Comparison of ENCODE assay signal across 12 cellular contexts in genomic region chr11:69320756-69321741, GRCh38. TPM values are rescaled to one million over a fixed set of nuclear protein-coding genes. Genes with fewer than 3 reads are reported as not detected.
A peak's percentile ranks its signal among the peaks of the same experiment; 100 is the strongest.
DNase-seq lines count a peak whose midpoint lies in the region; ATAC-seq, FAIRE-seq and TF ChIP-seq lines count a peak whose summit lies in the region.
"Had no signal": no experiment of that assay in that cellular context is flagged by ENCODE, and none has a peak within 500 bp of the region (broad histone marks: within the 10 kb centered on the region; RNA-seq: fewer than 3 reads in every experiment).

No MANE protein-coding gene starts in this region.

- no peak for TF ChIP-seq POLR2A in IMR-90 (IDR thresholded peaks at IDR 0.05; ENCODE audit: low read depth, low read length)
- TF ChIP-seq POLR2A in endothelial cell of umbilical vein (IDR thresholded peaks at IDR 0.05; ENCODE audit: low read depth, low read length): peak; percentile 17
- TF ChIP-seq POLR2A in sigmoid colon (IDR thresholded peaks at IDR 0.05): no peak

- H4K5ac ChIP-seq in IMR-90 (ENCODE audit: low read depth, low read length): peak overlapping the region; percentile 90; the same call in 1 of the 2 replicates

- H2AK9ac ChIP-seq in IMR-90 (replicated peaks; ENCODE audit: low read depth, low read length, poor library complexity): peak overlapping the region; percentile 90

- BruUV-seq in IMR-90 (replicated peaks; lab: Mats Ljungman, UMichigan) (no TSS peak), endothelial cell of umbilical vein (replicated peaks; lab: Mats Ljungman, UMichigan) (TSS peak; percentile 92), OCI-LY7 (replicated peaks; lab: Mats Ljungman, UMichigan) (no TSS peak)

- H3K9ac ChIP-seq in IMR-90 (ENCODE audit: low read depth, low read length) (peak overlapping the region; percentile 7; the same call in 1 of the 2 replicates), endothelial cell of umbilical vein (replicated peaks; ENCODE audit: extremely low read depth, insufficient read depth, low read length) (peak overlapping the region; percentile 53)

- H3K4me3 ChIP-seq in IMR-90 (ENCODE audit: insufficient read depth, low read depth, low read length): no peak overlapping the region
- H3K4me3 ChIP-seq in endothelial cell of umbilical vein (replicated peaks in 1 of 3; ENCODE audit: insufficient read depth in 1 of 3, low read depth in 1 of 3, low read length in 3 of 3): no peak overlapping the region
- H3K4me3 ChIP-seq in sigmoid colon: no peak overlapping the region
- no peak overlapping the region for H3K4me3 ChIP-seq in OCI-LY7 (ENCODE audit: low read depth, low read length, poor library complexity, severe bottlenecking)
- H3K4me3 ChIP-seq: gastrocnemius medialis had no signal

- peak overlapping the region; percentile 100 for H2BK5ac ChIP-seq in IMR-90 (ENCODE audit: low read depth, low read length, poor library complexity, severe bottlenecking)

- H3K18ac ChIP-seq in IMR-90 (ENCODE audit: low read depth, low read length): peak overlapping the region; percentile 44

- H3K36me3 ChIP-seq in IMR-90 (ENCODE audit: control insufficient read depth, insufficient read depth, low read length) (no peaks in the 10 kb centered on the region), endothelial cell of umbilical vein (ENCODE audit: control insufficient read depth in 2 of 2, extremely low read depth in 1 of 2, insufficient read depth in 2 of 2, low read length in 2 of 2) (no peaks in the 10 kb centered on the region), sigmoid colon (no peaks in the 10 kb centered on the region), OCI-LY7 (ENCODE audit: insufficient read depth, low read length) (no peaks in the 10 kb centered on the region)
- H3K36me3 ChIP-seq: gastrocnemius medialis had no signal

- H2AFZ ChIP-seq in IMR-90 (replicated peaks; ENCODE audit: low read length, poor library complexity): peak overlapping the region; percentile 72
- H2AFZ ChIP-seq in endothelial cell of umbilical vein (ENCODE audit: low read depth, low read length): no peak overlapping the region
- no peak overlapping the region for H2AFZ ChIP-seq in OCI-LY7 (ENCODE audit: low read length)

- no peak for TF ChIP-seq CTCF in IMR-90 (conservative IDR thresholded peaks at IDR 0.05; ENCODE audit: low read depth, low read length)
- no peak for TF ChIP-seq CTCF in endothelial cell of umbilical vein (IDR thresholded peaks at IDR 0.05; ENCODE audit: extremely low read depth in 1 of 2, insufficient read depth in 1 of 2, low read depth in 1 of 2, low read length in 2 of 2)
- TF ChIP-seq CTCF in sigmoid colon (IDR thresholded peaks at IDR 0.05): no peak
- no peak for TF ChIP-seq CTCF in OCI-LY7 (conservative IDR thresholded peaks at IDR 0.05; ENCODE audit: low read length)

- in situ Hi-C loops in IMR-90 (cut with MboI; ENCODE audit: low sequenced_read_pairs): no loop called here

- H3K4ac ChIP-seq in IMR-90 (ENCODE audit: low read depth, low read length): peak overlapping the region; percentile 100

- H3K79me2 ChIP-seq in endothelial cell of umbilical vein (ENCODE audit: control insufficient read depth, insufficient read depth, low read length) (peaks cover 29% of the 10 kb centered on the region), OCI-LY7 (ENCODE audit: insufficient read depth, low read depth, low read length) (no peaks in the 10 kb centered on the region)

- peak overlapping the region; percentile 69 for H3K23ac ChIP-seq in IMR-90 (ENCODE audit: low read depth, low read length)

- H3K4me1 ChIP-seq in IMR-90 (ENCODE audit: control insufficient read depth, insufficient read depth, low read length): peaks cover 24% of the 10 kb centered on the region
- peaks cover 47% of the 10 kb centered on the region for H3K4me1 ChIP-seq in endothelial cell of umbilical vein (ENCODE audit: control insufficient read depth, extremely low read depth, insufficient read depth, low read length)
- peaks cover 0 to 11% (median 0%) of the 10 kb centered on the region in 4 donors for H3K4me1 ChIP-seq in sigmoid colon
- no peaks in the 10 kb centered on the region for H3K4me1 ChIP-seq in OCI-LY7 (ENCODE audit: insufficient read depth, low read length, poor library complexity, severe bottlenecking)
- H3K4me1 ChIP-seq: gastrocnemius medialis had no signal

- peak overlapping the region; percentile 99 for H3K14ac ChIP-seq in IMR-90 (replicated peaks; ENCODE audit: low read depth, low read length)

- no peaks in the 10 kb centered on the region for H3K27me3 ChIP-seq in IMR-90 (ENCODE audit: control insufficient read depth, insufficient read depth, low read length)
- H3K27me3 ChIP-seq in endothelial cell of umbilical vein (ENCODE audit: control insufficient read depth in 2 of 2, insufficient read depth in 2 of 2, low read length in 2 of 2): no peaks in the 10 kb centered on the region
- H3K27me3 ChIP-seq in sigmoid colon: no peaks in the 10 kb centered on the region
- H3K27me3 ChIP-seq: gastrocnemius medialis had no signal

- dilution Hi-C loops in IMR-90 (cut with HindIII; ENCODE audit: low sequenced_read_pairs, unreplicated experiment) (no loop called here), endothelial cell of umbilical vein (cut with MboI; ENCODE audit: extremely low pct_ligation_motif_present, low sequenced_read_pairs) (no loop called here)

- no peaks in the 10 kb centered on the region for H3K9me3 ChIP-seq in IMR-90 (ENCODE audit: control insufficient read depth, insufficient read depth, low read length)
- H3K9me3 ChIP-seq in endothelial cell of umbilical vein (replicated peaks; ENCODE audit: control insufficient read depth, insufficient read depth, low read length): no peaks in the 10 kb centered on the region
- no peaks in the 10 kb centered on the region for H3K9me3 ChIP-seq in sigmoid colon
- no peaks in the 10 kb centered on the region for H3K9me3 ChIP-seq in OCI-LY7 (ENCODE audit: low read length)
- H3K9me3 ChIP-seq: gastrocnemius medialis had no signal

- peak overlapping the region; percentile 98 for H2AK5ac ChIP-seq in IMR-90 (ENCODE audit: low read depth, low read length)

- H2BK15ac ChIP-seq in IMR-90 (ENCODE audit: low read depth, low read length): peak overlapping the region; percentile 95

- peak overlapping the region; percentile 98 for H2BK20ac ChIP-seq in IMR-90 (ENCODE audit: low read depth, low read length)

- peak overlapping the region; percentile 71 for H3K27ac ChIP-seq in IMR-90 (ENCODE audit: insufficient read depth, low read length)
- peak overlapping the region; percentile 91 for H3K27ac ChIP-seq in endothelial cell of umbilical vein (ENCODE audit: insufficient read depth, low read depth, low read length)
- H3K27ac ChIP-seq in sigmoid colon: no peak overlapping the region
- H3K27ac ChIP-seq in OCI-LY7 (ENCODE audit: low read depth, low read length, poor library complexity, severe bottlenecking): no peak overlapping the region
- H3K27ac ChIP-seq: gastrocnemius medialis had no signal

- peaks cover 42% of the 10 kb centered on the region for H3K9me1 ChIP-seq in IMR-90 (ENCODE audit: insufficient read depth, low read length)
- no peaks in the 10 kb centered on the region for H3K9me1 ChIP-seq in endothelial cell of umbilical vein (replicated peaks; ENCODE audit: control insufficient read depth, extremely low read depth, insufficient read depth, low read length)

- intact Hi-C loops in IMR-90 (cut with micrococcal nuclease): no loop called here
- intact Hi-C loops in endothelial cell of umbilical vein (cut with micrococcal nuclease): no loop called here
- intact Hi-C loops in sigmoid colon (cut with DNase I): no loop called here
- intact Hi-C loops in OCI-LY7 (cut with micrococcal nuclease; ENCODE audit: unreplicated experiment): no loop called here

- H3K79me1 ChIP-seq in IMR-90 (ENCODE audit: low read depth in 1 of 2, low read length in 2 of 2): peaks cover 32 to 89% of the 10 kb centered on the region in 2 experiments

- peak; percentile 26 for FAIRE-seq in endothelial cell of umbilical vein (lab: Jason Lieb, UNC)
- FAIRE-seq: D721Med, TTC549 had no signal

- H2BK120ac ChIP-seq in IMR-90 (ENCODE audit: low read depth, low read length): peak overlapping the region; percentile 100

- no peaks in the 10 kb centered on the region for H3K9me2 ChIP-seq in OCI-LY7 (ENCODE audit: insufficient read depth, low read length)

- POLR2A ChIA-PET in IMR-90 (lab: Charles Lee; ENCODE audit: unreplicated experiment): no interaction called here
- POLR2A ChIA-PET in endothelial cell of umbilical vein (lab: Charles Lee): interaction anchor here (1.0 to 1.8 kb wide), 2 partner anchors 9 to 23 kb away, joined by 4 to 6 read pairs; no protein-coding TSS in a partner anchor
- POLR2A ChIA-PET in OCI-LY7 (lab: Charles Lee): no interaction called here

- DNase-seq in Daoy (ENCODE audit: low read depth): peak; percentile 72
- peak; percentile 52 for DNase-seq in IMR-90
- peak; percentile 49 for DNase-seq in endothelial cell of umbilical vein (ENCODE audit: low read depth, low spot score)
- peak; percentile 36 for DNase-seq in sigmoid colon
- no peak for DNase-seq in midbrain (lab: John Stamatoyannopoulos, UW)
- DNase-seq in OCI-LY7 (ENCODE audit: low spot score): no peak
- DNase-seq in activated CD4-positive, alpha-beta T cell treated with anti-CD3 and anti-CD28 coated beads, Interleukin-2, amount 50 U/mL, for 48 hours: no peak
- DNase-seq: gastrocnemius medialis, NCI-H524 treated with DMSO at 0.1 percent for 48 hours, SHP77 had no signal

- H3K56ac ChIP-seq in IMR-90 (ENCODE audit: extremely low read depth, insufficient read depth, low read length): peak overlapping the region; percentile 35

- no peaks in the 10 kb centered on the region for H4K20me1 ChIP-seq in IMR-90 (ENCODE audit: insufficient read depth, low read length)
- H4K20me1 ChIP-seq in endothelial cell of umbilical vein (replicated peaks; ENCODE audit: control insufficient read depth, extremely low read depth, insufficient read depth, low read length): no peaks in the 10 kb centered on the region
- H4K20me1 ChIP-seq in OCI-LY7 (ENCODE audit: insufficient read depth, low read length): no peaks in the 10 kb centered on the region

- H4K8ac ChIP-seq in IMR-90 (ENCODE audit: low read depth in 2 of 2, low read length in 2 of 2): peak overlapping the region; percentile 86 to 99

- TF ChIP-seq EP300 in sigmoid colon (IDR thresholded peaks at IDR 0.05): no peak

- peak overlapping the region; percentile 9; the same call in 1 of the 2 replicates for H3K4me2 ChIP-seq in IMR-90 (ENCODE audit: low read depth, low read length)
- H3K4me2 ChIP-seq in endothelial cell of umbilical vein (ENCODE audit: insufficient read depth, low read length): no peak overlapping the region
- H3K4me2 ChIP-seq in OCI-LY7 (ENCODE audit: low read length): no peak overlapping the region

- CTCF ChIA-PET in IMR-90 (lab: Yijun Ruan, JAX): interaction anchor here (1.3 kb wide), 1 partner anchor 11 kb away, joined by 4 read pairs; no protein-coding TSS in a partner anchor
- CTCF ChIA-PET in endothelial cell of umbilical vein (lab: Charles Lee): interaction anchor here (1.0 to 1.4 kb wide), 3 partner anchors 9 to 26 kb away, joined by 4 to 9 read pairs (median 5); partner anchors contain the start of gene MYEOV
- CTCF ChIA-PET in OCI-LY7 (lab: Charles Lee; ENCODE audit: unreplicated experiment): no interaction called here

- TF ChIP-seq RAD21 in IMR-90 (IDR thresholded peaks at IDR 0.05; ENCODE audit: low read length): no peak

- 75% methylated on average over 2 of the region's 10 CpGs; no CpG with 5 or more reads in 1 of the 2 experiments for whole genome bisulfite sequencing in IMR-90 (ENCODE audit: extremely low coverage in 2 of 2, insufficient read length in 1 of 2), 2 experiments
- WGBS in sigmoid colon, 2 donors: 90 to 92% methylated on average over 10 of the region's 10 CpGs

- peak overlapping the region; percentile 97 for H4K91ac ChIP-seq in IMR-90 (ENCODE audit: insufficient read depth, low read depth, low read length)

- peak; percentile 70 for ATAC-seq in IMR-90 (ENCODE audit: low read depth)
- ATAC-seq: gastrocnemius medialis had no signal

RNA-seq across cellular contexts. Expression of gene MYEOV, which starts 27.1 kb away (rescaled TPM):
- 5.6 and 13.6 TPM in 2 replicates for total RNA-seq in Daoy (2014; rRNA removed; shearing (Covaris generic))
- total RNA-seq in IMR-90 (2012; rRNA removed) (6.1 and 6.8 TPM in 2 replicates), endothelial cell of umbilical vein (7.0 and 14.4 TPM in 2 replicates), sigmoid colon (not detected), OCI-LY7 (2022) (7.7 and 8.8 TPM in 2 replicates)
- polyA plus RNA-seq in IMR-90 (2012; rRNA removed) (5.8 and 12.5 TPM in 2 replicates), endothelial cell of umbilical vein (3.8 TPM in 2 replicates), sigmoid colon (10 to 100 TPM in 2 of 3 donors, 1 to 10 TPM in 1; 1.2 to 11.1 (median 10.1) TPM)
- polyA plus RNA-seq in IMR-90 (2012; cell fraction: cytosol; rRNA removed): 3.3 and 5.6 TPM in 2 replicates
- polyA plus RNA-seq in IMR-90 (2012; cell fraction: nucleus; rRNA removed; ENCODE audit: low replicate concordance): 7.1 and 13.0 TPM in 2 replicates
- polyA plus RNA-seq in endothelial cell of umbilical vein (2011; cell fraction: cytosol; rRNA removed): 4.3 and 4.4 TPM in 2 replicates
- polyA plus RNA-seq in endothelial cell of umbilical vein (2011; cell fraction: nucleus; rRNA removed): 4.6 and 6.6 TPM in 2 replicates
- 8.0 and 18.4 TPM in 2 replicates for polyA plus RNA-seq in endothelial cell of umbilical vein (2012)
- polyA minus RNA-seq in endothelial cell of umbilical vein: 3.2 and 11.9 TPM in 2 replicates
- not detected for polyA minus RNA-seq in endothelial cell of umbilical vein (2011; cell fraction: cytosol; rRNA and poly(A)+ RNA removed)
- polyA minus RNA-seq in endothelial cell of umbilical vein (2011; cell fraction: nucleus; rRNA and poly(A)+ RNA removed): 3.0 and 4.4 TPM in 2 replicates
- 1.0 and 3.2 TPM in 2 replicates for total RNA-seq in OCI-LY7 (2014; rRNA removed; shearing (Covaris generic))

Comparison
In these comparisons a context has a peak if more than half of its experiments do, and no peak if none do; other contexts are left out.
1. DNase-seq: peak in Daoy (single experiment), IMR-90 (single experiment), endothelial cell of umbilical vein (single experiment) and sigmoid colon (single experiment); none in midbrain (single experiment), OCI-LY7 (single experiment) and activated CD4-positive, alpha-beta T cell treated with anti-CD3 and anti-CD28 coated beads, Interleukin-2, amount 50 U/mL, for 48 hours (0 of 2).
2. H3K27ac ChIP-seq: peak in IMR-90 (single experiment) and endothelial cell of umbilical vein (single experiment); none in sigmoid colon (0 of 4) and OCI-LY7 (single experiment).